ENCODE assay signal across 1 cellular context in genomic region chr3:165346503-165346902, GRCh38.
TF ChIP-seq lines count a peak whose summit lies in the region.

No MANE protein-coding gene starts in this region.

TF ChIP-seq in WTC11, 78 proteins besides CTCF, POLR2A, EP300 and RAD21 (continued from another document):
- TF ChIP-seq IRF2 (CRISPR knock-in tag; IDR thresholded peaks at IDR 0.05; ENCODE audit: borderline replicate concordance, low read depth) (no peak), ZNF232 (CRISPR knock-in tag; IDR thresholded peaks at IDR 0.05) (no peak), NFATC4 (CRISPR knock-in tag; IDR thresholded peaks at IDR 0.05) (no peak), ATF6 (CRISPR knock-in tag; IDR thresholded peaks at IDR 0.05) (no peak), FOXJ3 (CRISPR knock-in tag; IDR thresholded peaks at IDR 0.05; ENCODE audit: borderline replicate concordance) (no peak), ZNF121 (CRISPR knock-in tag; IDR thresholded peaks at IDR 0.05) (no peak), ZNF317 (CRISPR knock-in tag; IDR thresholded peaks at IDR 0.05; ENCODE audit: borderline replicate concordance, low read depth) (no peak)
- TF ChIP-seq, protein P1, sequence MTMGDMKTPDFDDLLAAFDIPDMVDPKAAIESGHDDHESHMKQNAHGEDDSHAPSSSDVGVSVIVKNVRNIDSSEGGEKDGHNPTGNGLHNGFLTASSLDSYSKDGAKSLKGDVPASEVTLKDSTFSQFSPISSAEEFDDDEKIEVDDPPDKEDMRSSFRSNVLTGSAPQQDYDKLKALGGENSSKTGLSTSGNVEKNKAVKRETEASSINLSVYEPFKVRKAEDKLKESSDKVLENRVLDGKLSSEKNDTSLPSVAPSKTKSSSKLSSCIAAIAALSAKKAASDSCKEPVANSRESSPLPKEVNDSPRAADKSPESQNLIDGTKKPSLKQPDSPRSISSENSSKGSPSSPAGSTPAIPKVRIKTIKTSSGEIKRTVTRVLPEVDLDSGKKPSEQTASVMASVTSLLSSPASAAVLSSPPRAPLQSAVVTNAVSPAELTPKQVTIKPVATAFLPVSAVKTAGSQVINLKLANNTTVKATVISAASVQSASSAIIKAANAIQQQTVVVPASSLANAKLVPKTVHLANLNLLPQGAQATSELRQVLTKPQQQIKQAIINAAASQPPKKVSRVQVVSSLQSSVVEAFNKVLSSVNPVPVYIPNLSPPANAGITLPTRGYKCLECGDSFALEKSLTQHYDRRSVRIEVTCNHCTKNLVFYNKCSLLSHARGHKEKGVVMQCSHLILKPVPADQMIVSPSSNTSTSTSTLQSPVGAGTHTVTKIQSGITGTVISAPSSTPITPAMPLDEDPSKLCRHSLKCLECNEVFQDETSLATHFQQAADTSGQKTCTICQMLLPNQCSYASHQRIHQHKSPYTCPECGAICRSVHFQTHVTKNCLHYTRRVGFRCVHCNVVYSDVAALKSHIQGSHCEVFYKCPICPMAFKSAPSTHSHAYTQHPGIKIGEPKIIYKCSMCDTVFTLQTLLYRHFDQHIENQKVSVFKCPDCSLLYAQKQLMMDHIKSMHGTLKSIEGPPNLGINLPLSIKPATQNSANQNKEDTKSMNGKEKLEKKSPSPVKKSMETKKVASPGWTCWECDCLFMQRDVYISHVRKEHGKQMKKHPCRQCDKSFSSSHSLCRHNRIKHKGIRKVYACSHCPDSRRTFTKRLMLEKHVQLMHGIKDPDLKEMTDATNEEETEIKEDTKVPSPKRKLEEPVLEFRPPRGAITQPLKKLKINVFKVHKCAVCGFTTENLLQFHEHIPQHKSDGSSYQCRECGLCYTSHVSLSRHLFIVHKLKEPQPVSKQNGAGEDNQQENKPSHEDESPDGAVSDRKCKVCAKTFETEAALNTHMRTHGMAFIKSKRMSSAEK (CRISPR knock-in tag; IDR thresholded peaks at IDR 0.05; ENCODE audit: borderline replicate concordance) = no peak
- TF ChIP-seq, protein P2, sequence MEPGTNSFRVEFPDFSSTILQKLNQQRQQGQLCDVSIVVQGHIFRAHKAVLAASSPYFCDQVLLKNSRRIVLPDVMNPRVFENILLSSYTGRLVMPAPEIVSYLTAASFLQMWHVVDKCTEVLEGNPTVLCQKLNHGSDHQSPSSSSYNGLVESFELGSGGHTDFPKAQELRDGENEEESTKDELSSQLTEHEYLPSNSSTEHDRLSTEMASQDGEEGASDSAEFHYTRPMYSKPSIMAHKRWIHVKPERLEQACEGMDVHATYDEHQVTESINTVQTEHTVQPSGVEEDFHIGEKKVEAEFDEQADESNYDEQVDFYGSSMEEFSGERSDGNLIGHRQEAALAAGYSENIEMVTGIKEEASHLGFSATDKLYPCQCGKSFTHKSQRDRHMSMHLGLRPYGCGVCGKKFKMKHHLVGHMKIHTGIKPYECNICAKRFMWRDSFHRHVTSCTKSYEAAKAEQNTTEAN (CRISPR knock-in tag; IDR thresholded peaks at IDR 0.05) = no peak
